Comparison of ENCODE assay signal across 9 cellular contexts in the genomic region with DNA sequence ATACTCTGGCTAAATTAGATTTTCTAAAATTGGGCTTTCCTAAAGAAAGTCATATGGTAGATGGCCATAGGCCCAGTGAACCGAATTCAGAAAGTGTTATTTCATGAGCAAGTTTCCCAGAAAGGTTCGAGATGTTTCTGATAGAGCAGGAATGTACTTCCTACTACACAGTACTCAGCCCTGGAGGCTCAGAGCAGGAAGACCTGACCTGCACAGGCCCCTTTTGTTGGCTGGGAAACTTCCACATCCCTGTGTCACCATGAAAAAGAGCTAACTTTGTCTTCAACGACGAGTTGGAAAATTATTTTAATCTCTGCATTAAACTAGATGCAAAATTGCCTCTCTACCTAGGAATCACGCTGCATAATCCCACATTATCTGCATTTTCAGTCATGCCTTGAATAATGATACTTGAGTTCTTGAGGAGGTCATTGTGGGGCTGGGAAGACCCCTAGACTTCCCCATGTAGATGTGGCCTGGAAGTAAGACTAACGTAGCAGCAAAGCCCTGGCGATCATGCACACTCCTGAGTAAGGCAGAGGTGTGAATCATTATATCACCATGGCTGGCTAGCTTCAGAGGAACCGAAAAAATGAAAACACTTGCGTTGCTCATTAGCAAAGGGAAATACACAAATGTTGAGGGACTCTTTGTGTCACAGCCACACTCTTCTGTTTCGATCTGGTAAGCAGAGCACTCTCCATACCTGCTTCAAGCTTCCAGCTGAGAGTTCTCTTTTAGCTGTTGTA. TPM values are rescaled to one million over a fixed set of nuclear protein-coding genes. Genes with fewer than 3 reads are reported as not detected.
DNase-seq lines count a peak whose midpoint lies in the region; ATAC-seq and TF ChIP-seq lines count a peak whose summit lies in the region.
"Had no signal": no experiment of that assay in that cellular context is flagged by ENCODE, and none has a peak within 500 bp of the region (broad histone marks: within the 10 kb centered on the region; RNA-seq: fewer than 3 reads in every experiment).

No MANE protein-coding gene starts in this region.

- ATAC-seq in GM18873 (IDR thresholded peaks at IDR 0.05; ENCODE audit: low FRiP score, unreplicated experiment) (peak; percentile 96), GM21825 (IDR thresholded peaks at IDR 0.05; ENCODE audit: unreplicated experiment) (peak; percentile 83)

- no peak for TF ChIP-seq CTCF in OCI-LY3 (IDR thresholded peaks at IDR 0.05; ENCODE audit: low read depth, low read length)

- peaks cover 90% of the 10 kb centered on the region for H3K4me1 ChIP-seq in OCI-LY3 (ENCODE audit: low read length)

- H3K4me2 ChIP-seq in OCI-LY3 (ENCODE audit: low read length) = peak overlapping the region; percentile 74

- no peaks in the 10 kb centered on the region for H3K9me3 ChIP-seq in OCI-LY3 (ENCODE audit: insufficient read depth, low read length)

- peaks cover 6% of the 10 kb centered on the region for H3K27me3 ChIP-seq in OCI-LY3 (ENCODE audit: low read depth, low read length)

- peak overlapping the region; percentile 39 for H3K4me3 ChIP-seq in OCI-LY3 (ENCODE audit: low read length)

- peak overlapping the region; percentile 85 for H3K27ac ChIP-seq in OCI-LY3 (ENCODE audit: low read length)

- peak; percentile 28 to 46 for DNase-seq in lung microvascular endothelial cell (ENCODE audit: low read depth in 2 of 2)
- DNase-seq in activated gamma-delta T cell (lab: John Stamatoyannopoulos, UW) = no peak
- DNase-seq in NCI-H2029 treated with DMSO at 0.1 percent for 48 hours (lab: John Stamatoyannopoulos, UW) = no peak
- no peak for DNase-seq in UCSD-AML1 (lab: John Stamatoyannopoulos, UW; ENCODE audit: unreplicated experiment)
- no peak for DNase-seq in NCI-H82 treated with DMSO at 0.1 percent for 48 hours (lab: John Stamatoyannopoulos, UW; ENCODE audit: unreplicated experiment)
- DNase-seq: KBM-7 had no signal

- no peak overlapping the region for H2AFZ ChIP-seq in OCI-LY3 (ENCODE audit: low read depth, low read length)

- H3K36me3 ChIP-seq in OCI-LY3 (replicated peaks; ENCODE audit: low read depth, low read length) = peaks cover 13% of the 10 kb centered on the region

- H3K79me2 ChIP-seq in OCI-LY3 (ENCODE audit: low read length) = peaks cover 5% of the 10 kb centered on the region; the same call in 1 of the 2 replicates

- no peaks in the 10 kb centered on the region for H4K20me1 ChIP-seq in OCI-LY3 (ENCODE audit: insufficient read depth, low read length)

- H3K9ac ChIP-seq in OCI-LY3 (ENCODE audit: low read length) = peak overlapping the region; percentile 25; the same call in 1 of the 2 replicates

RNA-seq across cellular contexts. Expression of a gene that starts 47.1 kb away (rescaled TPM):
- 17.4 and 24.6 TPM in 2 replicates for total RNA-seq in lung microvascular endothelial cell

Comparison
In these comparisons a context has a peak if more than half of its experiments do, and no peak if none do; other contexts are left out.
1. DNase-seq: peak in lung microvascular endothelial cell (2 of 2); none in activated gamma-delta T cell (single experiment), NCI-H2029 treated with DMSO at 0.1 percent for 48 hours (single experiment), UCSD-AML1 (single experiment) and NCI-H82 treated with DMSO at 0.1 percent for 48 hours (single experiment).